In the genomic region with DNA sequence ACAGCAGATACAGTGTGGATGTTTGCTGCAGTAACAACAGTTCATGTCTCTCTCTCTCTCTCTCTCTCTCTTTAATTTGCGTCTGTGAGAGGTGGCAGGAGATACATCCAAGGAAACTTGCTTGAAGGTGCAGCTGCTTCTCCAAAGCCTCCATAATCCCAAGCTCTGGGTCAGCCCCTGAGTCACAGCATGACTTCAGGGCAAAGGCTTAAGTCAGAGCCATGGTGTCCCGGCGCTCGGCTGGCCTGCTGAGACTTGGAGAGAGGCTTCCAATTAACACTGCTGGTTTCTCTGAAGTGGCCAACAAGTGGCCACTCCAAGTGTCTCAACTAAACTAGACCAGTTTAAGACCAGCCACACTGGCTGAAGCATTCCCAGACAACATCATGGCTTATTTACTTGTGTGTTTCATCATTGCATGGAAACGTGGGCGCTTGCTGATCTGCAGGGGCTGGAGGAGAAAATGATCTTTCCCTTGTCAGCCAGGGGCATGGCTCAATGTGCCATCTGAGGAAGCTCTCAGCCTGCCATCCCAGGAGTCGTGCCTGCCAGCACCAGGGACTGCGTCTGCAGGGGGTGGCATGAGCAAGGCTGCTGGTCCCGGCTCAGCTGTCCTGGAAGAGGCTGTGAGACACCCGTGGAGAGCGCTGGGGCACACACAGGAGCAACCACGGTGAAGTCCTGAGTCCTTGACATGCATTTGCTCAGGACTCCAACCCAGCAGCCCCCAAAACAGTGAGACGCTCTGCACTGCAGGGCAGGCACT, we compare ENCODE assay signal across 17 cellular contexts.
A peak's percentile ranks its signal among the peaks of the same experiment; 100 is the strongest.
DNase-seq lines count a peak whose midpoint lies in the region; ATAC-seq and TF ChIP-seq lines count a peak whose summit lies in the region.
"Had no signal": no experiment of that assay in that cellular context is flagged by ENCODE, and none has a peak within 500 bp of the region (broad histone marks: within the 10 kb centered on the region; RNA-seq: fewer than 3 reads in every experiment).

No MANE protein-coding gene starts in this region.

- TF ChIP-seq CTCF in 22Rv1 (IDR thresholded peaks at IDR 0.05) = 0 out of 2 replicates have a peak, but pooled peaks have one; percentile 10

- H3K27me3 ChIP-seq in CD4-positive, alpha-beta memory T cell (ENCODE audit: insufficient read depth, low read length) = no peaks in the 10 kb centered on the region
- H3K27me3 ChIP-seq: sigmoid colon had no signal

- H3K27ac ChIP-seq in 22Rv1 = no peak overlapping the region
- no peak overlapping the region for H3K27ac ChIP-seq in CD4-positive, alpha-beta memory T cell (ENCODE audit: low read depth, low read length)
- H3K27ac ChIP-seq: sigmoid colon had no signal

- POLR2A ChIA-PET in CD4-positive, alpha-beta memory T cell (lab: Charles Lee; ENCODE audit: partially characterized antibody) = no interaction called here

- no peaks in the 10 kb centered on the region for H3K36me3 Mint-ChIP-seq in CD4-positive, alpha-beta memory T cell
- no peaks in the 10 kb centered on the region for H3K36me3 Mint-ChIP-seq in activated CD8-positive, alpha-beta memory T cell treated with anti-CD3 and anti-CD28 coated beads, Interleukin-2, amount 10 ng/mL, durations not matched to agents 7 days and 5 days
- H3K36me3 Mint-ChIP-seq: naive thymus-derived CD4-positive, alpha-beta T cell had no signal

- H3K4me3 ChIP-seq in CD4-positive, alpha-beta memory T cell (ENCODE audit: low read length in 2 of 2) = no peak overlapping the region
- H3K4me3 ChIP-seq: sigmoid colon had no signal

- H3K27ac Mint-ChIP-seq in CD4-positive, alpha-beta memory T cell = no peak overlapping the region
- H3K27ac Mint-ChIP-seq in activated CD8-positive, alpha-beta memory T cell treated with anti-CD3 and anti-CD28 coated beads, Interleukin-2, amount 10 ng/mL, durations not matched to agents 7 days and 5 days = no peak overlapping the region
- H3K27ac Mint-ChIP-seq: activated B cell treated with CpG ODN at 0.5 μM for 24 hours; naive thymus-derived CD4-positive, alpha-beta T cell had no signal

- no peak overlapping the region for H3K4me3 Mint-ChIP-seq in CD4-positive, alpha-beta memory T cell
- H3K4me3 Mint-ChIP-seq in activated CD8-positive, alpha-beta memory T cell treated with anti-CD3 and anti-CD28 coated beads, Interleukin-2, amount 10 ng/mL, durations not matched to agents 7 days and 5 days = no peak overlapping the region
- H3K4me3 Mint-ChIP-seq: activated B cell treated with CpG ODN at 0.5 μM for 24 hours; naive thymus-derived CD4-positive, alpha-beta T cell had no signal

- intact Hi-C loops in CD4-positive, alpha-beta memory T cell (cut with micrococcal nuclease) = loop anchor here (10.0 kb wide), 1 partner anchor 448 kb away; no protein-coding TSS in a partner anchor

- no peaks in the 10 kb centered on the region for H3K4me1 ChIP-seq in CD4-positive, alpha-beta memory T cell (ENCODE audit: insufficient read depth, low read length)

- no peak for ATAC-seq in activated CD8-positive, alpha-beta memory T cell treated with anti-CD3 and anti-CD28 coated beads, Interleukin-2, amount 10 ng/mL, durations not matched to agents 7 days and 5 days
- ATAC-seq: naive thymus-derived CD4-positive, alpha-beta T cell had no signal

- DNase-seq in LHCN-M2 (ENCODE audit: low read depth) (peak; percentile 72), cerebellar cortex (ENCODE audit: low spot score) (peak; percentile 35), myocyte (ENCODE audit: low read depth) (peak; percentile 64), globus pallidus (ENCODE audit: low spot score) (no peak), GM03348 (ENCODE audit: low spot score) (no peak)
- no peak for DNase-seq in CD4-positive, alpha-beta memory T cell
- no peak for DNase-seq in activated CD8-positive, alpha-beta memory T cell treated with anti-CD3 and anti-CD28 coated beads, Interleukin-2, amount 10 ng/mL, durations not matched to agents 7 days and 5 days
- DNase-seq: activated B cell treated with CpG ODN at 0.5 μM for 24 hours; activated effector memory CD4-positive, alpha-beta T cell treated with anti-CD3 and anti-CD28 coated beads, Interleukin-2, amount 50 U/mL, for 16 hours; dermis blood vessel endothelial cell; kidney glomerular epithelial cell; naive thymus-derived CD4-positive, alpha-beta T cell; NCI-H345; sigmoid colon; stimulated activated CD4-positive, alpha-beta T cell treated with anti-CD3 and anti-CD28 coated beads, Interleukin-4, amount 100 ng/mL, for 1 hour; trophoblast cell had no signal

- H3K4me1 Mint-ChIP-seq in CD4-positive, alpha-beta memory T cell = no peaks in the 10 kb centered on the region
- H3K4me1 Mint-ChIP-seq in activated CD8-positive, alpha-beta memory T cell treated with anti-CD3 and anti-CD28 coated beads, Interleukin-2, amount 10 ng/mL, durations not matched to agents 7 days and 5 days = no peaks in the 10 kb centered on the region
- H3K4me1 Mint-ChIP-seq: activated B cell treated with CpG ODN at 0.5 μM for 24 hours had no signal

- peaks cover 2 to 5% of the 10 kb centered on the region in 2 donors for H3K27me3 Mint-ChIP-seq in CD4-positive, alpha-beta memory T cell
- H3K27me3 Mint-ChIP-seq in activated CD8-positive, alpha-beta memory T cell treated with anti-CD3 and anti-CD28 coated beads, Interleukin-2, amount 10 ng/mL, durations not matched to agents 7 days and 5 days = peaks cover 2% of the 10 kb centered on the region
- H3K27me3 Mint-ChIP-seq: activated B cell treated with CpG ODN at 0.5 μM for 24 hours; naive thymus-derived CD4-positive, alpha-beta T cell had no signal

- no peaks in the 10 kb centered on the region for H3K36me3 ChIP-seq in CD4-positive, alpha-beta memory T cell (ENCODE audit: insufficient read depth, low read length)
- H3K36me3 ChIP-seq: sigmoid colon had no signal

- peaks cover 0 to 1% (median 0%) of the 10 kb centered on the region in 8 donors for H3K9me3 Mint-ChIP-seq in CD4-positive, alpha-beta memory T cell
- H3K9me3 Mint-ChIP-seq in activated CD8-positive, alpha-beta memory T cell treated with anti-CD3 and anti-CD28 coated beads, Interleukin-2, amount 10 ng/mL, durations not matched to agents 7 days and 5 days (ENCODE audit: low read depth) = no peaks in the 10 kb centered on the region
- H3K9me3 Mint-ChIP-seq: activated B cell treated with CpG ODN at 0.5 μM for 24 hours; naive thymus-derived CD4-positive, alpha-beta T cell had no signal

- no peaks in the 10 kb centered on the region for H3K9me3 ChIP-seq in CD4-positive, alpha-beta memory T cell (ENCODE audit: control insufficient read depth in 1 of 2, low read length in 2 of 2)
- H3K9me3 ChIP-seq: sigmoid colon had no signal

- CTCF ChIA-PET in CD4-positive, alpha-beta memory T cell (lab: Charles Lee; ENCODE audit: partially characterized antibody) = interaction anchor here (0.9 to 2.4 kb wide), 2 partner anchors 99 to 100 kb away, joined by 4 to 6 read pairs; no protein-coding TSS in a partner anchor
- CTCF ChIA-PET in activated CD8-positive, alpha-beta memory T cell treated with anti-CD3 and anti-CD28 coated beads, Interleukin-2, amount 10 ng/mL, durations not matched to agents 7 days and 5 days (lab: Charles Lee) = no interaction called here

Comparison
In these comparisons a context has a peak if more than half of its experiments do, and no peak if none do; other contexts are left out.
1. DNase-seq: peak in LHCN-M2 (single experiment), cerebellar cortex (single experiment) and myocyte (single experiment); none in CD4-positive, alpha-beta memory T cell (0 of 5), globus pallidus (single experiment), activated CD8-positive, alpha-beta memory T cell treated with anti-CD3 and anti-CD28 coated beads, Interleukin-2, amount 10 ng/mL, durations not matched to agents 7 days and 5 days (single experiment) and GM03348 (single experiment).